11 cellular contexts compared by ENCODE assay signal in the genomic region with DNA sequence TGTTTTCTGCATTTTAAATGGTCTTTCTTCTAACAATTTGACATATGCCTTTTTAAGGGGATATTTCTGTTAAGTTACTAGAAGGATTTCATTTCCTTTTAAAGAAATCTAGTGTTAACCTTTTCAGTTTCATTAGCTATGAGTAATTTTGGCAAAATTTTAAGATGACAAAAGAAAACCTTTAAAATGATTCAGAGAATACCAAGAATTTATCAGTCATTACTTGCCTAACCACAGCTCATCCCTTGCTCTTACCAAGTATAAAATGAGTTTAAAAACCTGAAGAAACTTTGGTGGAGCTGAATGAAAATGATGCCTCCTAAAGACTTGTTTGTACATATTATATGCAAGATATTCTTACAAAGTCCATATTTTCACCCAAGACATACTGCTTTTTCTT.
DNase-seq lines count a peak whose midpoint lies in the region; ATAC-seq, FAIRE-seq and TF ChIP-seq lines count a peak whose summit lies in the region.
"Had no signal": no experiment of that assay in that cellular context is flagged by ENCODE, and none has a peak within 500 bp of the region (broad histone marks: within the 10 kb centered on the region; RNA-seq: fewer than 3 reads in every experiment).

No MANE protein-coding gene starts in this region.

- peak overlapping the region; percentile 66 for H3K27ac ChIP-seq in keratinocyte (ENCODE audit: control insufficient read depth, insufficient read depth, low read length)
- H3K27ac ChIP-seq: ascending aorta had no signal

- H3K36me3 ChIP-seq in keratinocyte (ENCODE audit: control insufficient read depth in 2 of 2, extremely low read depth in 1 of 2, insufficient read depth in 2 of 2, low read length in 2 of 2) = no peaks in the 10 kb centered on the region
- H3K36me3 ChIP-seq: ascending aorta had no signal

- H3K4me3 ChIP-seq in keratinocyte (ENCODE audit: control insufficient read depth in 2 of 3, extremely low read depth in 1 of 3, insufficient read depth in 2 of 3, low read depth in 1 of 3, low read length in 3 of 3) = peak overlapping the region in 2 of 3 experiments; percentile 25 to 46
- H3K4me3 ChIP-seq: ascending aorta had no signal

- peak; percentile 52 for ATAC-seq in GM18499 (IDR thresholded peaks at IDR 0.05; ENCODE audit: insufficient read depth, unreplicated experiment)
- ATAC-seq in GM21786 (IDR thresholded peaks at IDR 0.05; ENCODE audit: unreplicated experiment) = peak; percentile 51

- H3K9ac ChIP-seq in keratinocyte (ENCODE audit: control insufficient read depth, extremely low read depth, insufficient read depth, low read length) = peak overlapping the region; percentile 54

- no peak for TF ChIP-seq CTCF in keratinocyte (optimal IDR thresholded peaks at IDR 0.05 in 1 of 3, IDR thresholded peaks at IDR 0.05 in 1 of 3, conservative IDR thresholded peaks at IDR 0.05 in 1 of 3; ENCODE audit: extremely low read depth in 1 of 3, insufficient read depth in 2 of 3, low read length in 3 of 3)

- H2AFZ ChIP-seq in keratinocyte (ENCODE audit: control insufficient read depth, low read length) = peak overlapping the region; percentile 2

- H3K9me1 ChIP-seq in keratinocyte (ENCODE audit: control insufficient read depth, extremely low read depth, insufficient read depth, low read length) = no peaks in the 10 kb centered on the region

- dilution Hi-C loops in keratinocyte (cut with MboI; ENCODE audit: extremely low pct_ligation_motif_present, low sequenced_read_pairs) = no loop called here

- no peaks in the 10 kb centered on the region for H3K9me3 ChIP-seq in keratinocyte (ENCODE audit: control insufficient read depth, low read depth, low read length)
- H3K9me3 ChIP-seq: ascending aorta had no signal

- peaks cover 10% of the 10 kb centered on the region for H3K79me2 ChIP-seq in keratinocyte (ENCODE audit: control insufficient read depth, insufficient read depth, low read length)

- DNase-seq in NCI-H226 = peak; percentile 74
- DNase-seq in keratinocyte (ENCODE audit: low read depth, low spot score) = no peak
- no peak for DNase-seq in frontal cortex (ENCODE audit: low spot score in 2 of 2)
- no peak for DNase-seq in NCI-H524 (lab: John Stamatoyannopoulos, UW)
- DNase-seq in HEK293T (ENCODE audit: extremely low spot score) = no peak
- no peak for DNase-seq in NCI-H345 (lab: John Stamatoyannopoulos, UW)
- DNase-seq: midbrain had no signal

- no peaks in the 10 kb centered on the region for H3K27me3 ChIP-seq in keratinocyte (ENCODE audit: control insufficient read depth, extremely low read depth, insufficient read depth, low read length)
- H3K27me3 ChIP-seq: ascending aorta had no signal

- H4K20me1 ChIP-seq in keratinocyte (ENCODE audit: control insufficient read depth, extremely low read depth, insufficient read depth, low read length) = no peaks in the 10 kb centered on the region

- peaks cover 27% of the 10 kb centered on the region for H3K4me1 ChIP-seq in keratinocyte (ENCODE audit: control insufficient read depth, extremely low read depth, insufficient read depth, low read length)

- FAIRE-seq in keratinocyte (lab: Jason Lieb, UNC) = no peak
- no peak for FAIRE-seq in frontal cortex (lab: Jason Lieb, UNC)
- FAIRE-seq: H1 had no signal

- POLR2A ChIA-PET in HEK293T (lab: Yijun Ruan, JAX) = no interaction called here

- CTCF ChIA-PET in HEK293T (lab: Yijun Ruan, JAX) = no interaction called here

- H3K4me2 ChIP-seq in keratinocyte (ENCODE audit: control insufficient read depth, extremely low read depth, insufficient read depth, low read depth, low read length) = peak overlapping the region; percentile 76

TF ChIP-seq in HEK293T, 16 proteins besides CTCF, POLR2A, EP300 and RAD21:
- TF ChIP-seq HDGF (IDR thresholded peaks at IDR 0.05; ENCODE audit: borderline replicate concordance) (no peak), TARDBP (IDR thresholded peaks at IDR 0.05) (no peak), ARNT (IDR thresholded peaks at IDR 0.05) (no peak), L3MBTL2 (conservative IDR thresholded peaks at IDR 0.05) (no peak), FOXA1 (IDR thresholded peaks at IDR 0.05) (no peak), LEF1 (IDR thresholded peaks at IDR 0.05; ENCODE audit: borderline replicate concordance) (no peak), BHLHE40 (IDR thresholded peaks at IDR 0.05; ENCODE audit: borderline replicate concordance) (no peak), SUZ12 (IDR thresholded peaks at IDR 0.05) (no peak), FOXK2 (IDR thresholded peaks at IDR 0.05) (no peak), FOXM1 (IDR thresholded peaks at IDR 0.05; ENCODE audit: borderline replicate concordance) (no peak), ZNF384 (IDR thresholded peaks at IDR 0.05) (no peak), ELF4 (IDR thresholded peaks at IDR 0.05) (no peak), SP1 (IDR thresholded peaks at IDR 0.05) (no peak)
- TF ChIP-seq, protein P1, sequence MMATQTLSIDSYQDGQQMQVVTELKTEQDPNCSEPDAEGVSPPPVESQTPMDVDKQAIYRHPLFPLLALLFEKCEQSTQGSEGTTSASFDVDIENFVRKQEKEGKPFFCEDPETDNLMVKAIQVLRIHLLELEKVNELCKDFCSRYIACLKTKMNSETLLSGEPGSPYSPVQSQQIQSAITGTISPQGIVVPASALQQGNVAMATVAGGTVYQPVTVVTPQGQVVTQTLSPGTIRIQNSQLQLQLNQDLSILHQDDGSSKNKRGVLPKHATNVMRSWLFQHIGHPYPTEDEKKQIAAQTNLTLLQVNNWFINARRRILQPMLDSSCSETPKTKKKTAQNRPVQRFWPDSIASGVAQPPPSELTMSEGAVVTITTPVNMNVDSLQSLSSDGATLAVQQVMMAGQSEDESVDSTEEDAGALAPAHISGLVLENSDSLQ (IDR thresholded peaks at IDR 0.05) = no peak
